8 cellular contexts compared by ENCODE assay signal in the genomic region with DNA sequence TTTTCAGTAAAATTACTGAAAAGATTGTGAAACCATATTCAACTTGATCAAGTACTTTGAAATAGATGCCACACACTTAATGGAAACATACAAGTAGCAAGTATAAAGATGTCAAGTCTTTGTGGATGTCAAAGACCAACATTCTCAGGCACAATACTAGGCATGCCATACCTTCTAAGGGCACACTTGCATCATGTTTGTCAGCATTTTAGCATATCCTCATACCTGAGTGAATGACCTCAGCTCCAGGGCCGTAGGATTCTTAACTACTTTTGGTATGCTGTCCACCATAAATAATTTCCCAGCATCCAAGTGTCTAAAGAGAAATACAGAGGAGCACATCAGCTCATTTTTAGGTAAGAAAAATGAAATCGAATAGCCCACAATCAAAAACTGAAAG.
"Had no signal": no experiment of that assay in that cellular context is flagged by ENCODE, and none has a peak within 500 bp of the region (broad histone marks: within the 10 kb centered on the region; RNA-seq: fewer than 3 reads in every experiment).

No MANE protein-coding gene starts in this region.

- H2AFZ ChIP-seq: GM23338 had no signal

- H3K27ac ChIP-seq: KMS-11 had no signal

- DNase-seq: H7, HFFc6, KBM-7 had no signal

- H3K4me3 ChIP-seq: GM23338, HAP-1 had no signal

- H3K36me3 ChIP-seq: HAP-1 had no signal

- H3K9ac ChIP-seq: KMS-11 had no signal

- H3K4me1 ChIP-seq: HAP-1 had no signal

- FAIRE-seq: HTR-8/SVneo had no signal

- H3K9me3 ChIP-seq: HAP-1 had no signal

- H3K4me2 ChIP-seq: GM23338, KMS-11 had no signal

- ATAC-seq: GM23338, HCT116 had no signal
